1 cellular context compared by ENCODE assay signal in the genomic region with DNA sequence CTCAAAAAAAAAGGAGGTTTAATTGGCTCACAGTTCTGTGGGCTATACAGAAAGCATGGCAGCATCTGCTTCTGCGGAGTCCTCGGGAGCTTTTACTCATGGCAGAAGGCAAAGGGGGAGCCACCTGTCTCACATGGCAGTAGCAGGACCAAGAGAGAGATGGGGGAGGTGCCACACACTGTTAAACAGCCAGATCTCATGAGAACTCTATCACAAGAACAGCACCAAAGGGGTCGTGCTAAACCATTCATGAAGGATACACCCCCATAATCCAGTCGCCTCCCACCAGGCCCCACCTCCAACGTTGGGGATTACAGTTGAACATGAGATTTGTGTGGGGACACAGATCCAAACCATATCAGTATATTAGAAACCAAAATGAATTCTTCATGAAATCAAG.
TF ChIP-seq lines count a peak whose summit lies in the region.

No MANE protein-coding gene starts in this region.

TF ChIP-seq in GM23338, 12 proteins besides CTCF, POLR2A, EP300 and RAD21:
- TF ChIP-seq, protein P1, sequence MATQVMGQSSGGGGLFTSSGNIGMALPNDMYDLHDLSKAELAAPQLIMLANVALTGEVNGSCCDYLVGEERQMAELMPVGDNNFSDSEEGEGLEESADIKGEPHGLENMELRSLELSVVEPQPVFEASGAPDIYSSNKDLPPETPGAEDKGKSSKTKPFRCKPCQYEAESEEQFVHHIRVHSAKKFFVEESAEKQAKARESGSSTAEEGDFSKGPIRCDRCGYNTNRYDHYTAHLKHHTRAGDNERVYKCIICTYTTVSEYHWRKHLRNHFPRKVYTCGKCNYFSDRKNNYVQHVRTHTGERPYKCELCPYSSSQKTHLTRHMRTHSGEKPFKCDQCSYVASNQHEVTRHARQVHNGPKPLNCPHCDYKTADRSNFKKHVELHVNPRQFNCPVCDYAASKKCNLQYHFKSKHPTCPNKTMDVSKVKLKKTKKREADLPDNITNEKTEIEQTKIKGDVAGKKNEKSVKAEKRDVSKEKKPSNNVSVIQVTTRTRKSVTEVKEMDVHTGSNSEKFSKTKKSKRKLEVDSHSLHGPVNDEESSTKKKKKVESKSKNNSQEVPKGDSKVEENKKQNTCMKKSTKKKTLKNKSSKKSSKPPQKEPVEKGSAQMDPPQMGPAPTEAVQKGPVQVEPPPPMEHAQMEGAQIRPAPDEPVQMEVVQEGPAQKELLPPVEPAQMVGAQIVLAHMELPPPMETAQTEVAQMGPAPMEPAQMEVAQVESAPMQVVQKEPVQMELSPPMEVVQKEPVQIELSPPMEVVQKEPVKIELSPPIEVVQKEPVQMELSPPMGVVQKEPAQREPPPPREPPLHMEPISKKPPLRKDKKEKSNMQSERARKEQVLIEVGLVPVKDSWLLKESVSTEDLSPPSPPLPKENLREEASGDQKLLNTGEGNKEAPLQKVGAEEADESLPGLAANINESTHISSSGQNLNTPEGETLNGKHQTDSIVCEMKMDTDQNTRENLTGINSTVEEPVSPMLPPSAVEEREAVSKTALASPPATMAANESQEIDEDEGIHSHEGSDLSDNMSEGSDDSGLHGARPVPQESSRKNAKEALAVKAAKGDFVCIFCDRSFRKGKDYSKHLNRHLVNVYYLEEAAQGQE (IDR thresholded peaks at IDR 0.05; ENCODE audit: unreplicated experiment), result no peak
- TF ChIP-seq, protein P2, sequence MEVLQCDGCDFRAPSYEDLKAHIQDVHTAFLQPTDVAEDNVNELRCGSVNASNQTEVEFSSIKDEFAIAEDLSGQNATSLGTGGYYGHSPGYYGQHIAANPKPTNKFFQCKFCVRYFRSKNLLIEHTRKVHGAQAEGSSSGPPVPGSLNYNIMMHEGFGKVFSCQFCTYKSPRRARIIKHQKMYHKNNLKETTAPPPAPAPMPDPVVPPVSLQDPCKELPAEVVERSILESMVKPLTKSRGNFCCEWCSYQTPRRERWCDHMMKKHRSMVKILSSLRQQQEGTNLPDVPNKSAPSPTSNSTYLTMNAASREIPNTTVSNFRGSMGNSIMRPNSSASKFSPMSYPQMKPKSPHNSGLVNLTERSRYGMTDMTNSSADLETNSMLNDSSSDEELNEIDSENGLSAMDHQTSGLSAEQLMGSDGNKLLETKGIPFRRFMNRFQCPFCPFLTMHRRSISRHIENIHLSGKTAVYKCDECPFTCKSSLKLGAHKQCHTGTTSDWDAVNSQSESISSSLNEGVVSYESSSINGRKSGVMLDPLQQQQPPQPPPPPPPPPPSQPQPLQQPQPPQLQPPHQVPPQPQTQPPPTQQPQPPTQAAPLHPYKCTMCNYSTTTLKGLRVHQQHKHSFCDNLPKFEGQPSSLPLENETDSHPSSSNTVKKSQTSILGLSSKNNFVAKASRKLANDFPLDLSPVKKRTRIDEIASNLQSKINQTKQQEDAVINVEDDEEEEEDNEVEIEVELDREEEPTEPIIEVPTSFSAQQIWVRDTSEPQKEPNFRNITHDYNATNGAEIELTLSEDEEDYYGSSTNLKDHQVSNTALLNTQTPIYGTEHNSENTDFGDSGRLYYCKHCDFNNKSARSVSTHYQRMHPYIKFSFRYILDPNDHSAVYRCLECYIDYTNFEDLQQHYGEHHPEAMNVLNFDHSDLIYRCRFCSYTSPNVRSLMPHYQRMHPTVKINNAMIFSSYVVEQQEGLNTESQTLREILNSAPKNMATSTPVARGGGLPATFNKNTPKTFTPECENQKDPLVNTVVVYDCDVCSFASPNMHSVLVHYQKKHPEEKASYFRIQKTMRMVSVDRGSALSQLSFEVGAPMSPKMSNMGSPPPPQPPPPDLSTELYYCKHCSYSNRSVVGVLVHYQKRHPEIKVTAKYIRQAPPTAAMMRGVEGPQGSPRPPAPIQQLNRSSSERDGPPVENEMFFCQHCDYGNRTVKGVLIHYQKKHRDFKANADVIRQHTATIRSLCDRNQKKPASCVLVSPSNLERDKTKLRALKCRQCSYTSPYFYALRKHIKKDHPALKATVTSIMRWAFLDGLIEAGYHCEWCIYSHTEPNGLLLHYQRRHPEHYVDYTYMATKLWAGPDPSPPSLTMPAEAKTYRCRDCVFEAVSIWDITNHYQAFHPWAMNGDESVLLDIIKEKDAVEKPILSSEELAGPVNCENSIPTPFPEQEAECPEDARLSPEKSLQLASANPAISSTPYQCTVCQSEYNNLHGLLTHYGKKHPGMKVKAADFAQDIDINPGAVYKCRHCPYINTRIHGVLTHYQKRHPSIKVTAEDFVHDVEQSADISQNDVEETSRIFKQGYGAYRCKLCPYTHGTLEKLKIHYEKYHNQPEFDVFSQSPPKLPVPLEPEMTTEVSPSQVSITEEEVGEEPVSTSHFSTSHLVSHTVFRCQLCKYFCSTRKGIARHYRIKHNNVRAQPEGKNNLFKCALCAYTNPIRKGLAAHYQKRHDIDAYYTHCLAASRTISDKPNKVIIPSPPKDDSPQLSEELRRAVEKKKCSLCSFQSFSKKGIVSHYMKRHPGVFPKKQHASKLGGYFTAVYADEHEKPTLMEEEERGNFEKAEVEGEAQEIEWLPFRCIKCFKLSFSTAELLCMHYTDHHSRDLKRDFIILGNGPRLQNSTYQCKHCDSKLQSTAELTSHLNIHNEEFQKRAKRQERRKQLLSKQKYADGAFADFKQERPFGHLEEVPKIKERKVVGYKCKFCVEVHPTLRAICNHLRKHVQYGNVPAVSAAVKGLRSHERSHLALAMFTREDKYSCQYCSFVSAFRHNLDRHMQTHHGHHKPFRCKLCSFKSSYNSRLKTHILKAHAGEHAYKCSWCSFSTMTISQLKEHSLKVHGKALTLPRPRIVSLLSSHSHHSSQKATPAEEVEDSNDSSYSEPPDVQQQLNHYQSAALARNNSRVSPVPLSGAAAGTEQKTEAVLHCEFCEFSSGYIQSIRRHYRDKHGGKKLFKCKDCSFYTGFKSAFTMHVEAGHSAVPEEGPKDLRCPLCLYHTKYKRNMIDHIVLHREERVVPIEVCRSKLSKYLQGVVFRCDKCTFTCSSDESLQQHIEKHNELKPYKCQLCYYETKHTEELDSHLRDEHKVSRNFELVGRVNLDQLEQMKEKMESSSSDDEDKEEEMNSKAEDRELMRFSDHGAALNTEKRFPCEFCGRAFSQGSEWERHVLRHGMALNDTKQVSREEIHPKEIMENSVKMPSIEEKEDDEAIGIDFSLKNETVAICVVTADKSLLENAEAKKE (CRISPR knock-in tag; IDR thresholded peaks at IDR 0.05), result no peak
- TF ChIP-seq JUNB (IDR thresholded peaks at IDR 0.05; ENCODE audit: unreplicated experiment) (no peak), NANOG (IDR thresholded peaks at IDR 0.05; ENCODE audit: borderline replicate concordance) (no peak), ZNF331 (CRISPR knock-in tag; IDR thresholded peaks at IDR 0.05; ENCODE audit: low read depth) (no peak), CREB1 (CRISPR knock-in tag; IDR thresholded peaks at IDR 0.05; ENCODE audit: low read depth) (no peak), EZH2phosphoT487 (IDR thresholded peaks at IDR 0.05; ENCODE audit: unreplicated experiment) (no peak), POLR2AphosphoS5 (IDR thresholded peaks at IDR 0.05; ENCODE audit: low read depth) (no peak), ZNF114 (CRISPR knock-in tag; IDR thresholded peaks at IDR 0.05) (no peak), STAT1 (IDR thresholded peaks at IDR 0.05; ENCODE audit: unreplicated experiment) (no peak)
- TF ChIP-seq, protein P3, sequence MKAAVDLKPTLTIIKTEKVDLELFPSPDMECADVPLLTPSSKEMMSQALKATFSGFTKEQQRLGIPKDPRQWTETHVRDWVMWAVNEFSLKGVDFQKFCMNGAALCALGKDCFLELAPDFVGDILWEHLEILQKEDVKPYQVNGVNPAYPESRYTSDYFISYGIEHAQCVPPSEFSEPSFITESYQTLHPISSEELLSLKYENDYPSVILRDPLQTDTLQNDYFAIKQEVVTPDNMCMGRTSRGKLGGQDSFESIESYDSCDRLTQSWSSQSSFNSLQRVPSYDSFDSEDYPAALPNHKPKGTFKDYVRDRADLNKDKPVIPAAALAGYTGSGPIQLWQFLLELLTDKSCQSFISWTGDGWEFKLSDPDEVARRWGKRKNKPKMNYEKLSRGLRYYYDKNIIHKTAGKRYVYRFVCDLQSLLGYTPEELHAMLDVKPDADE (IDR thresholded peaks at IDR 0.05), result no peak
TF ChIP-seq in GM23338: peak in this region for 0.
